8 cellular contexts compared by ENCODE assay signal in the genomic region with DNA sequence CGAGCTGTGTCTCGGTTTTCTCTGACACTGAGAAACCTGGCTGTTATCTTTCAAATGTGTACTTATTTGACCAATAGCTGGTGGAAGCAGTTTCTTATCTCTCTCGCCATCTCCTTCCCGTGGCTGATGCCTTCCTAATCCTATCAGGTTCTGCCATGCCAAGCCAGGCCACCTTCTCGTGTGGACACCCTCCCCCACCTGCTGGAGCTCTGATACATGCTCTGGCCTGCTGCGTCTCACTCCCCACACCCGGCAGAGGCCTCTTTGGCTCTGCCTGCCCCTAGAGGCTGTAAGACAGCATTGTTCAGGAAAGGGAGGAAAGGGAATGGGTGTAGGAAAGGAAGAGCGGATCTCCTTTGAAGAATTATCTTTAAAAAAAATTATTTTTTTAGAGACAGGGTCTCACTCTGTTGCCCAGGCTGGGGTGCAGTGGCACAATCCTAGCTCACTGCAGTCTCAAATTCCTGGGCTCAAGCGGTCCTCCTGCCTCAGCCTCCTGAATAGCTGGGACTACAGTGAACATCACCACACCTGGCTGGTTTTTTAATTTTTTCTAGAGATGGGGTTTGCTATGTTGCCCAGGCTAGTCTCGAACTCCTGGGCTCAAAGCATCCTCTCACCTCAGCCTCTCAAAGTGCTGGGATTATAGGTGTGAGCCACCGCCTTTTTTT. TPM values are rescaled to one million over a fixed set of nuclear protein-coding genes. Genes with fewer than 3 reads are reported as not detected.
A peak's percentile ranks its signal among the peaks of the same experiment; 100 is the strongest.
DNase-seq lines count a peak whose midpoint lies in the region; ATAC-seq, FAIRE-seq and TF ChIP-seq lines count a peak whose summit lies in the region.

No MANE protein-coding gene starts in this region.

- peak overlapping the region in 1 of 2 experiments; percentile 10; a peak in 1 of 4 replicates for H3K4me2 ChIP-seq in H1 (ENCODE audit: insufficient read depth in 1 of 2, low read depth in 2 of 2, low read length in 2 of 2)

- no peaks in the 10 kb centered on the region for H3K23me2 ChIP-seq in H1 (ENCODE audit: low read depth, low read length)

- no peak overlapping the region for H4K5ac ChIP-seq in H1 (ENCODE audit: insufficient read length, low read depth, low read length)

- H2BK5ac ChIP-seq in H1 (ENCODE audit: low read depth, low read length), result no peak overlapping the region

- POLR2A ChIA-PET in Panc1 (lab: Charles Lee), result interaction anchor here (0.7 kb wide), 1 partner anchor 49 kb away, joined by 12 read pairs; no protein-coding TSS in a partner anchor
- POLR2A ChIA-PET in H1 (lab: Charles Lee; ENCODE audit: partially characterized antibody), result interaction anchor here (0.6 to 1.7 kb wide), 8 partner anchors 8 to 421 kb away, joined by 3 to 8 read pairs (median 3); a partner anchor contains a TSS

- H3K4me3 ChIP-seq in Panc1 (ENCODE audit: low read depth in 2 of 2, low read length in 2 of 2), result no peak overlapping the region
- no peak overlapping the region for H3K4me3 ChIP-seq in H1 (ENCODE audit: extremely low read depth in 1 of 4, insufficient read depth in 2 of 4, low read depth in 3 of 4, low read length in 4 of 4)
- no peak overlapping the region for H3K4me3 ChIP-seq in muscle layer of duodenum (ENCODE audit: low read depth in 1 of 2, low read length in 2 of 2)

- 45% methylated on average over 11 of the region's 11 CpGs; no CpG with 5 or more reads in 1 of the 2 experiments for WGBS in H1 (ENCODE audit: extremely low coverage in 1 of 2, insufficient coverage in 1 of 2, insufficient read length in 1 of 2, insufficient replicate concordance in 2 of 2, low coverage in 1 of 2, low lambda C conversion rate in 2 of 2, missing lambda C conversion rate in 1 of 2), 2 experiments

- intact Hi-C loops in Panc1 (cut with micrococcal nuclease; ENCODE audit: unreplicated experiment), result no loop called here

- H3K27ac ChIP-seq in Panc1 (ENCODE audit: low read length) (no peak overlapping the region), H1 (ENCODE audit: low read depth, low read length) (no peak overlapping the region), muscle layer of duodenum (ENCODE audit: low read length) (peak overlapping the region; percentile 67)

- CTCF ChIA-PET in Panc1 (lab: Charles Lee) (interaction anchor here (0.6 to 0.7 kb wide), 3 partner anchors 70 to 449 kb away, joined by 5 to 7 read pairs (median 6); no protein-coding TSS in a partner anchor), H1 (lab: Charles Lee; ENCODE audit: partially characterized antibody) (interaction anchor here (0.5 to 2.8 kb wide), 27 partner anchors 9 to 445 kb away, joined by 3 to 32 read pairs (median 3); a partner anchor contains a TSS)

- no peak overlapping the region for H2BK12ac ChIP-seq in H1 (ENCODE audit: low read depth, low read length)

- H4K8ac ChIP-seq in H1 (ENCODE audit: extremely low read depth, insufficient read depth, low read length), result no peak overlapping the region

- in situ Hi-C loops in Panc1 (cut with HindIII; ENCODE audit: low pct_unique_long_range_greater_than_20kb, low sequenced_read_pairs), result no loop called here

- H3K23ac ChIP-seq in H1 (ENCODE audit: insufficient read length), result no peak overlapping the region

- H3K4me1 ChIP-seq in Panc1 (ENCODE audit: control insufficient read depth, insufficient read depth, low read length) (peaks cover 43% of the 10 kb centered on the region), H1 (replicated peaks in 1 of 4; ENCODE audit: control insufficient read depth in 3 of 4, insufficient read depth in 4 of 4, low read length in 3 of 4) (peaks cover 4 to 19% (median 12%) of the 10 kb centered on the region in 4 experiments), muscle layer of duodenum (ENCODE audit: control insufficient read depth in 1 of 2, insufficient read depth in 2 of 2, low read length in 2 of 2) (peaks cover 25 to 33% of the 10 kb centered on the region in 2 donors)

- H2AFZ ChIP-seq in H1 (ENCODE audit: low read length), result no peak overlapping the region

- no peak for TF ChIP-seq EP300 in H1 (IDR thresholded peaks at IDR 0.05; ENCODE audit: borderline replicate concordance in 1 of 2, low read depth in 2 of 2, low read length in 2 of 2)

- H2BK15ac ChIP-seq in H1 (ENCODE audit: low read length), result 0 out of 2 replicates have a peak overlapping the region, but pooled peaks have one; percentile 65

- peak; percentile 74 for DNase-seq in EL
- peak; percentile 64 for DNase-seq in HT1080 (ENCODE audit: low read depth)
- DNase-seq in Panc1 (ENCODE audit: low read depth, low spot score), result no peak
- no peak for DNase-seq in H1 (ENCODE audit: low read depth in 1 of 2, low spot score in 2 of 2)
- no peak for DNase-seq in stimulated activated naive CD8-positive, alpha-beta T cell treated with anti-CD3 and anti-CD28 coated beads, Interleukin-15, Interleukin-2, amounts not matched to agents 100 U/mL and 50 U/mL, for 24 hours
- no peak for DNase-seq in activated gamma-delta T cell treated with Interleukin-2 at 50 U/mL for 16 hours

- no peak overlapping the region for H3K4ac ChIP-seq in H1 (replicated peaks; ENCODE audit: insufficient read length, low read depth, low read length)

- no peak overlapping the region for H3K14ac ChIP-seq in H1 (ENCODE audit: insufficient read length)

- H3K9me3 ChIP-seq in Panc1 (ENCODE audit: control insufficient read depth, insufficient read depth, low read depth, low read length), result no peaks in the 10 kb centered on the region
- no peaks in the 10 kb centered on the region for H3K9me3 ChIP-seq in H1 (ENCODE audit: insufficient read depth in 2 of 2, low read depth in 1 of 2, low read length in 1 of 2)
- no peaks in the 10 kb centered on the region for H3K9me3 ChIP-seq in muscle layer of duodenum (ENCODE audit: control insufficient read depth in 1 of 2, low read length in 2 of 2)

- H3K79me2 ChIP-seq in H1 (ENCODE audit: control insufficient read depth in 1 of 2, insufficient read depth in 2 of 2, low read length in 2 of 2), result peaks cover 0 to 12% of the 10 kb centered on the region in 2 experiments; a peak in 1 of 4 replicates

- peak; percentile 84 for TF ChIP-seq CTCF in Panc1 (IDR thresholded peaks at IDR 0.05)
- peak; percentile 60 to 74 (median 73) for TF ChIP-seq CTCF in H1 (IDR thresholded peaks at IDR 0.05; ENCODE audit: control extremely low read depth in 1 of 3, insufficient read depth in 1 of 3, low read depth in 1 of 3, low read length in 3 of 3)

- ATAC-seq in Panc1 (peak; percentile 91), HG02610 (IDR thresholded peaks at IDR 0.05; ENCODE audit: unreplicated experiment) (no peak)
- no peak for ATAC-seq in stimulated activated naive CD8-positive, alpha-beta T cell treated with anti-CD3 and anti-CD28 coated beads, Interleukin-15, Interleukin-2, amounts not matched to agents 100 U/mL and 50 U/mL, for 24 hours

- 0 out of 2 replicates have a peak, but pooled peaks cover 1% of the 10 kb centered on the region for H3K79me1 ChIP-seq in H1 (ENCODE audit: low read depth, low read length)

- H3K9ac ChIP-seq in H1 (replicated peaks in 1 of 4; ENCODE audit: extremely low read depth in 1 of 4, low read depth in 3 of 4, low read length in 3 of 4), result no peak overlapping the region

- no peak overlapping the region for H2BK20ac ChIP-seq in H1 (ENCODE audit: low read length)

- peak; percentile 53 to 64 for TF ChIP-seq RAD21 in H1 (IDR thresholded peaks at IDR 0.05 in 1 of 2, conservative IDR thresholded peaks at IDR 0.05 in 1 of 2; ENCODE audit: low read depth in 2 of 2, low read length in 2 of 2)

- TF ChIP-seq POLR2A in H1 (IDR thresholded peaks at IDR 0.05; ENCODE audit: control extremely low read depth in 1 of 2, low read depth in 2 of 2, low read length in 2 of 2), result no peak

- H3K27me3 ChIP-seq in Panc1 (ENCODE audit: control insufficient read depth, insufficient read depth, low read length) (no peaks in the 10 kb centered on the region), H1 (replicated peaks in 1 of 4; ENCODE audit: control insufficient read depth in 3 of 4, extremely low read depth in 1 of 4, insufficient read depth in 3 of 4, low read length in 3 of 4) (no peaks in the 10 kb centered on the region), muscle layer of duodenum (ENCODE audit: low read depth, low read length) (no peaks in the 10 kb centered on the region)

- H3K36me3 ChIP-seq in Panc1 (ENCODE audit: control insufficient read depth, insufficient read depth, low read length) (no peaks in the 10 kb centered on the region), H1 (ENCODE audit: control insufficient read depth in 2 of 4, insufficient read depth in 4 of 4, low read length in 3 of 4) (no peaks in the 10 kb centered on the region), muscle layer of duodenum (ENCODE audit: control insufficient read depth in 1 of 2, insufficient read depth in 2 of 2, low read length in 2 of 2) (no peaks in the 10 kb centered on the region)

- no peak overlapping the region for H3K18ac ChIP-seq in H1 (ENCODE audit: extremely low read depth, low read length)

- no peak overlapping the region for H3K56ac ChIP-seq in H1 (replicated peaks; ENCODE audit: insufficient read length, low read depth, low read length)

- FAIRE-seq in H1 (lab: Jason Lieb, UNC), result no peak

- no peak overlapping the region for H2AK5ac ChIP-seq in H1 (ENCODE audit: low read depth, low read length)

- no peak overlapping the region for H4K91ac ChIP-seq in H1 (replicated peaks; ENCODE audit: insufficient read length, low read length)

- H4K20me1 ChIP-seq in H1 (replicated peaks in 1 of 2; ENCODE audit: control insufficient read depth in 1 of 2, insufficient read depth in 2 of 2, low read length in 2 of 2), result peaks cover 6 to 20% of the 10 kb centered on the region in 2 experiments

- no TSS peak for BruUV-seq in Panc1 (replicated peaks; lab: Mats Ljungman, UMichigan)

- H2BK120ac ChIP-seq in H1 (replicated peaks; ENCODE audit: low read depth, low read length), result no peak overlapping the region

RNA-seq across cellular contexts. Expression of a gene that starts 7.5 kb away (rescaled TPM):
- 19.8 and 21.5 TPM in 2 replicates for total RNA-seq in HT1080 (2014; rRNA removed; shearing (Covaris generic))
- 10.3 and 10.5 TPM in 2 replicates for polyA plus RNA-seq in HT1080 (2015; cell fraction: cytosol; rRNA removed)
- 27.1 and 27.7 TPM in 2 replicates for polyA plus RNA-seq in HT1080 (2015; cell fraction: nucleus; rRNA removed)
- total RNA-seq in Panc1 (2021; ENCODE audit: unreplicated experiment), result 19.8 TPM
- polyA plus RNA-seq in Panc1 (2012; ENCODE audit: insufficient read length), result 23.1 TPM
- total RNA-seq in H1 (2021; fragmentation: NEBNext Ultra II Directional; extraction: Animal tissue kit (Norgen Biotek cat#: 25700)), result 8.7 and 8.9 TPM in 2 replicates
- polyA plus RNA-seq in H1 (2011; rRNA removed), result 7.8 and 16.4 TPM in 2 replicates
- 7.8 TPM for polyA plus RNA-seq in H1 (2011; cell fraction: cytosol; rRNA removed)
- 29.9 TPM for polyA plus RNA-seq in H1 (2011; cell fraction: nucleus; rRNA removed)
- polyA plus RNA-seq in H1 (2012, experiment 1 of 2), result 5.1 to 9.5 TPM (median 8.8 TPM) in 4 replicates
- 7.5 TPM for polyA plus RNA-seq in H1 (2012, experiment 2 of 2)
- 7.8 TPM for polyA plus RNA-seq in H1 (2013, experiment 1 of 2)
- 6.2 TPM for polyA plus RNA-seq in H1 (2013, experiment 2 of 2)
- 3.4 TPM in 2 replicates for polyA minus RNA-seq in H1 (2011; rRNA and poly(A)+ RNA removed)
- polyA minus RNA-seq in H1 (2011; cell fraction: cytosol; rRNA and poly(A)+ RNA removed), result 5.3 TPM
- 10.0 TPM for polyA minus RNA-seq in H1 (2011; cell fraction: nucleus; rRNA and poly(A)+ RNA removed)

RNA-seq across cellular contexts. Expression of a gene that starts 9.2 kb away (rescaled TPM):
- total RNA-seq in HT1080 (2014; rRNA removed; shearing (Covaris generic)), result not detected in 2 replicates
- polyA plus RNA-seq in HT1080 (2015; cell fraction: cytosol; rRNA removed), result 0.12 and 0.27 TPM in 2 replicates
- polyA plus RNA-seq in HT1080 (2015; cell fraction: nucleus; rRNA removed), result not detected in 2 replicates
- total RNA-seq in Panc1 (2021; ENCODE audit: unreplicated experiment), result 0.41 TPM
- polyA plus RNA-seq in Panc1 (2012; ENCODE audit: insufficient read length), result 0.33 TPM
- total RNA-seq in H1 (2021; fragmentation: NEBNext Ultra II Directional; extraction: Animal tissue kit (Norgen Biotek cat#: 25700)), result 0.15 and 0.19 TPM in 2 replicates
- polyA plus RNA-seq in H1 (2011; rRNA removed), result 0.32 and 0.36 TPM in 2 replicates
- polyA plus RNA-seq in H1 (2011; cell fraction: cytosol; rRNA removed), result 0.28 TPM
- polyA plus RNA-seq in H1 (2011; cell fraction: nucleus; rRNA removed), result 0.27 TPM
- 0.08 to 0.17 TPM (median 0.11 TPM) in 4 replicates for polyA plus RNA-seq in H1 (2012, experiment 1 of 2)
- 0.18 TPM for polyA plus RNA-seq in H1 (2012, experiment 2 of 2)
- polyA plus RNA-seq in H1 (2013, experiment 1 of 2), result 0.10 TPM
- 0.15 TPM for polyA plus RNA-seq in H1 (2013, experiment 2 of 2)
- 0.29 and 0.32 TPM in 2 replicates for polyA minus RNA-seq in H1 (2011; rRNA and poly(A)+ RNA removed)
- polyA minus RNA-seq in H1 (2011; cell fraction: cytosol; rRNA and poly(A)+ RNA removed), result not detected
- polyA minus RNA-seq in H1 (2011; cell fraction: nucleus; rRNA and poly(A)+ RNA removed), result 0.30 TPM

RNA-seq across cellular contexts. Expression of a gene that starts 20.1 kb away (rescaled TPM):
- 35.9 and 90.6 TPM in 2 replicates for total RNA-seq in HT1080 (2014; rRNA removed; shearing (Covaris generic))
- 115 and 118 TPM in 2 replicates for polyA plus RNA-seq in HT1080 (2015; cell fraction: cytosol; rRNA removed)
- polyA plus RNA-seq in HT1080 (2015; cell fraction: nucleus; rRNA removed), result 130 and 132 TPM in 2 replicates
- total RNA-seq in Panc1 (2021; ENCODE audit: unreplicated experiment), result 32.5 TPM
- 55.7 TPM for polyA plus RNA-seq in Panc1 (2012; ENCODE audit: insufficient read length)
- total RNA-seq in H1 (2021; fragmentation: NEBNext Ultra II Directional; extraction: Animal tissue kit (Norgen Biotek cat#: 25700)), result 5.8 and 7.0 TPM in 2 replicates
- 4.8 and 5.6 TPM in 2 replicates for polyA plus RNA-seq in H1 (2011; rRNA removed)
- 2.8 TPM for polyA plus RNA-seq in H1 (2011; cell fraction: cytosol; rRNA removed)
- polyA plus RNA-seq in H1 (2011; cell fraction: nucleus; rRNA removed), result 5.2 TPM
- polyA plus RNA-seq in H1 (2012, experiment 1 of 2), result 3.1 to 6.8 TPM (median 6.4 TPM) in 4 replicates
- 6.7 TPM for polyA plus RNA-seq in H1 (2012, experiment 2 of 2)
- polyA plus RNA-seq in H1 (2013, experiment 1 of 2), result 5.6 TPM
- polyA plus RNA-seq in H1 (2013, experiment 2 of 2), result 5.3 TPM
- polyA minus RNA-seq in H1 (2011; rRNA and poly(A)+ RNA removed), result 1.4 and 3.4 TPM in 2 replicates
- polyA minus RNA-seq in H1 (2011; cell fraction: cytosol; rRNA and poly(A)+ RNA removed), result 4.8 TPM
- 5.4 TPM for polyA minus RNA-seq in H1 (2011; cell fraction: nucleus; rRNA and poly(A)+ RNA removed)

RNA-seq across cellular contexts. Expression of a gene that starts 23.7 kb away (rescaled TPM):
- total RNA-seq in HT1080 (2014; rRNA removed; shearing (Covaris generic)), result not detected in 2 replicates
- polyA plus RNA-seq in HT1080 (2015; cell fraction: cytosol; rRNA removed), result not detected in 2 replicates
- polyA plus RNA-seq in HT1080 (2015; cell fraction: nucleus; rRNA removed), result not detected in 2 replicates
- not detected for total RNA-seq in Panc1 (2021; ENCODE audit: unreplicated experiment)
- not detected for polyA plus RNA-seq in Panc1 (2012; ENCODE audit: insufficient read length)
- total RNA-seq in H1 (2021; fragmentation: NEBNext Ultra II Directional; extraction: Animal tissue kit (Norgen Biotek cat#: 25700)), result not detected in 2 replicates
- 0.79 and 1.6 TPM in 2 replicates for polyA plus RNA-seq in H1 (2011; rRNA removed)
- not detected for polyA plus RNA-seq in H1 (2011; cell fraction: cytosol; rRNA removed)
- polyA plus RNA-seq in H1 (2011; cell fraction: nucleus; rRNA removed), result 1.4 TPM
- polyA plus RNA-seq in H1 (2012, experiment 1 of 2), result 1.3 to 3.0 TPM (median 2.3 TPM) in 3 of 4 replicates, not detected in the other
- not detected for polyA plus RNA-seq in H1 (2012, experiment 2 of 2)
- polyA plus RNA-seq in H1 (2013, experiment 1 of 2), result 2.7 TPM
- 1.3 TPM for polyA plus RNA-seq in H1 (2013, experiment 2 of 2)
- not detected in 2 replicates for polyA minus RNA-seq in H1 (2011; rRNA and poly(A)+ RNA removed)
- polyA minus RNA-seq in H1 (2011; cell fraction: cytosol; rRNA and poly(A)+ RNA removed), result not detected
- polyA minus RNA-seq in H1 (2011; cell fraction: nucleus; rRNA and poly(A)+ RNA removed), result 2.9 TPM

RNA-seq across cellular contexts. Expression of a gene that starts 31.1 kb away (rescaled TPM):
- total RNA-seq in HT1080 (2014; rRNA removed; shearing (Covaris generic)), result not detected in 2 replicates
- not detected in 2 replicates for polyA plus RNA-seq in HT1080 (2015; cell fraction: cytosol; rRNA removed)
- polyA plus RNA-seq in HT1080 (2015; cell fraction: nucleus; rRNA removed), result not detected in 2 replicates
- total RNA-seq in Panc1 (2021; ENCODE audit: unreplicated experiment), result 0.15 TPM
- 7.5 TPM for polyA plus RNA-seq in Panc1 (2012; ENCODE audit: insufficient read length)
- 0.56 and 1.1 TPM in 2 replicates for total RNA-seq in H1 (2021; fragmentation: NEBNext Ultra II Directional; extraction: Animal tissue kit (Norgen Biotek cat#: 25700))
- 4.1 and 4.4 TPM in 2 replicates for polyA plus RNA-seq in H1 (2011; rRNA removed)
- 2.4 TPM for polyA plus RNA-seq in H1 (2011; cell fraction: cytosol; rRNA removed)
- 5.1 TPM for polyA plus RNA-seq in H1 (2011; cell fraction: nucleus; rRNA removed)
- 3.1 to 5.5 TPM (median 4.1 TPM) in 4 replicates for polyA plus RNA-seq in H1 (2012, experiment 1 of 2)
- polyA plus RNA-seq in H1 (2012, experiment 2 of 2), result 2.7 TPM
- polyA plus RNA-seq in H1 (2013, experiment 1 of 2), result 1.0 TPM
- 0.77 TPM for polyA plus RNA-seq in H1 (2013, experiment 2 of 2)
- polyA minus RNA-seq in H1 (2011; rRNA and poly(A)+ RNA removed), result 1.4 and 1.8 TPM in 2 replicates
- 0.81 TPM for polyA minus RNA-seq in H1 (2011; cell fraction: cytosol; rRNA and poly(A)+ RNA removed)
- polyA minus RNA-seq in H1 (2011; cell fraction: nucleus; rRNA and poly(A)+ RNA removed), result 5.9 TPM

Comparison
In these comparisons a context has a peak if more than half of its experiments do, and no peak if none do; other contexts are left out.
1. DNase-seq: peak in EL (single experiment) and HT1080 (single experiment); none in Panc1 (single experiment), H1 (0 of 2), stimulated activated naive CD8-positive, alpha-beta T cell treated with anti-CD3 and anti-CD28 coated beads, Interleukin-15, Interleukin-2, amounts not matched to agents 100 U/mL and 50 U/mL, for 24 hours (single experiment) and activated gamma-delta T cell treated with Interleukin-2 at 50 U/mL for 16 hours (single experiment).